Comparison of ENCODE assay signal across 9 cellular contexts in genomic region chr18:68053290-68053689, GRCh38.
"Had no signal": no experiment of that assay in that cellular context is flagged by ENCODE, and none has a peak within 500 bp of the region (broad histone marks: within the 10 kb centered on the region; RNA-seq: fewer than 3 reads in every experiment).

No MANE protein-coding gene starts in this region.

- DNase-seq: GM23248, GOT3, H7, HFFc6, Kasumi-1, KBM-7 had no signal

- H3K9ac ChIP-seq: GM23248 had no signal

- H3K27ac ChIP-seq: GM23248 had no signal

- FAIRE-seq: HTR-8/SVneo had no signal

- ATAC-seq: HCT116 had no signal

- H2AFZ ChIP-seq: GM23248 had no signal

- H3K4me3 ChIP-seq: GM23248, HAP-1 had no signal

- H3K36me3 ChIP-seq: HAP-1 had no signal

- H3K9me3 ChIP-seq: HAP-1 had no signal
